Comparison of ENCODE assay signal across 9 cellular contexts in genomic region chr19:12838893-12839656, GRCh38. TPM values are rescaled to one million over a fixed set of nuclear protein-coding genes. Genes with fewer than 3 reads are reported as not detected.
DNase-seq lines count a peak whose midpoint lies in the region; ATAC-seq, FAIRE-seq and TF ChIP-seq lines count a peak whose summit lies in the region.
"Had no signal": no experiment of that assay in that cellular context is flagged by ENCODE, and none has a peak within 500 bp of the region (broad histone marks: within the 10 kb centered on the region; RNA-seq: fewer than 3 reads in every experiment).

No MANE protein-coding gene starts in this region.

- TF ChIP-seq POLR2A in heart left ventricle (IDR thresholded peaks at IDR 0.05) (no peak), endothelial cell of umbilical vein (IDR thresholded peaks at IDR 0.05; ENCODE audit: low read depth, low read length) (no peak)

- CTCF ChIA-PET in endothelial cell of umbilical vein (lab: Charles Lee) = interaction anchor here (0.8 kb wide), 1 partner anchor 62 kb away, joined by 3 read pairs; no protein-coding TSS in a partner anchor

- H3K4me2 ChIP-seq in endothelial cell of umbilical vein (ENCODE audit: insufficient read depth, low read length) = no peak overlapping the region

- dilution Hi-C loops in endothelial cell of umbilical vein (cut with MboI; ENCODE audit: extremely low pct_ligation_motif_present, low sequenced_read_pairs) = no loop called here

- intact Hi-C loops in heart left ventricle (cut with DNase I) = no loop called here
- intact Hi-C loops in endothelial cell of umbilical vein (cut with micrococcal nuclease) = loop anchor here (2.0 kb wide), 1 partner anchor 64 kb away; the partner anchor contains the start of gene HOOK2

- H3K9ac ChIP-seq in endothelial cell of umbilical vein (replicated peaks; ENCODE audit: extremely low read depth, insufficient read depth, low read length) = no peak overlapping the region

- 15 to 20% (median 16%) methylated on average over 15 to 19 of the region's 19 CpGs for WGBS in heart left ventricle, 4 donors
- WGBS in thymus = 19% methylated on average over 19 of the region's 19 CpGs

- H3K9me3 ChIP-seq in cardiac muscle cell (ENCODE audit: low read depth) (no peaks in the 10 kb centered on the region), heart left ventricle (no peaks in the 10 kb centered on the region), endothelial cell of umbilical vein (replicated peaks; ENCODE audit: control insufficient read depth, insufficient read depth, low read length) (no peaks in the 10 kb centered on the region), thymus (ENCODE audit: control insufficient read depth) (peaks cover 2% of the 10 kb centered on the region)

- H3K27me3 ChIP-seq in cardiac muscle cell = peaks cover 36% of the 10 kb centered on the region
- peaks cover 42 to 99% (median 95%) of the 10 kb centered on the region in 9 donors for H3K27me3 ChIP-seq in heart left ventricle
- peaks cover 54 to 62% of the 10 kb centered on the region in 2 experiments for H3K27me3 ChIP-seq in endothelial cell of umbilical vein (ENCODE audit: control insufficient read depth in 2 of 2, insufficient read depth in 2 of 2, low read length in 2 of 2)
- peaks cover 72% of the 10 kb centered on the region for H3K27me3 ChIP-seq in thymus (ENCODE audit: control insufficient read depth, insufficient read depth)

- no peak for FAIRE-seq in endothelial cell of umbilical vein (lab: Jason Lieb, UNC)

- POLR2A ChIA-PET in endothelial cell of umbilical vein (lab: Charles Lee) = no interaction called here

- H2AFZ ChIP-seq in endothelial cell of umbilical vein (ENCODE audit: low read depth, low read length) = no peak overlapping the region

- H3K79me2 ChIP-seq in endothelial cell of umbilical vein (ENCODE audit: control insufficient read depth, insufficient read depth, low read length) = no peaks in the 10 kb centered on the region

- DNase-seq in cardiac muscle cell (ENCODE audit: low read depth in 1 of 2, low spot score in 1 of 2) (no peak), heart left ventricle (no peak), endothelial cell of umbilical vein (ENCODE audit: low read depth, low spot score) (no peak), NCI-H1105 (lab: John Stamatoyannopoulos, UW) (no peak)

- H3K27ac ChIP-seq in cardiac muscle cell (no peak overlapping the region), heart left ventricle (no peak overlapping the region), endothelial cell of umbilical vein (ENCODE audit: insufficient read depth, low read depth, low read length) (no peak overlapping the region), thymus (ENCODE audit: low read depth) (no peak overlapping the region)
- H3K27ac ChIP-seq: epithelial cell of prostate had no signal

- BruUV-seq in endothelial cell of umbilical vein (replicated peaks; lab: Mats Ljungman, UMichigan) = no TSS peak

- H3K9me1 ChIP-seq in endothelial cell of umbilical vein (replicated peaks; ENCODE audit: control insufficient read depth, extremely low read depth, insufficient read depth, low read length) = no peaks in the 10 kb centered on the region

- H3K4me1 ChIP-seq in cardiac muscle cell (ENCODE audit: low read depth) (no peaks in the 10 kb centered on the region), heart left ventricle (peaks cover 0 to 25% (median 8%) of the 10 kb centered on the region in 12 donors), endothelial cell of umbilical vein (ENCODE audit: control insufficient read depth, extremely low read depth, insufficient read depth, low read length) (no peaks in the 10 kb centered on the region), thymus (ENCODE audit: control insufficient read depth, insufficient read depth, low read length) (peaks cover 5% of the 10 kb centered on the region)

- no peaks in the 10 kb centered on the region for H4K20me1 ChIP-seq in endothelial cell of umbilical vein (replicated peaks; ENCODE audit: control insufficient read depth, extremely low read depth, insufficient read depth, low read length)

- ATAC-seq in heart left ventricle (no peak), SK-N-SH treated with all-trans-retinoic acid at 6 μM for 48 hours (no peak), GM21526 (IDR thresholded peaks at IDR 0.05; ENCODE audit: low FRiP score, unreplicated experiment) (no peak), HG03025 (IDR thresholded peaks at IDR 0.05; ENCODE audit: low FRiP score, unreplicated experiment) (no peak)

- no peaks in the 10 kb centered on the region for H3K36me3 ChIP-seq in cardiac muscle cell
- no peaks in the 10 kb centered on the region for H3K36me3 ChIP-seq in heart left ventricle
- H3K36me3 ChIP-seq in endothelial cell of umbilical vein (ENCODE audit: control insufficient read depth in 2 of 2, extremely low read depth in 1 of 2, insufficient read depth in 2 of 2, low read length in 2 of 2) = no peaks in the 10 kb centered on the region
- no peaks in the 10 kb centered on the region for H3K36me3 ChIP-seq in thymus (ENCODE audit: control insufficient read depth, insufficient read depth)

- TF ChIP-seq CTCF in cardiac muscle cell (IDR thresholded peaks at IDR 0.05; ENCODE audit: low read depth, low read length) = no peak
- no peak for TF ChIP-seq CTCF in heart left ventricle (IDR thresholded peaks at IDR 0.05)
- no peak for TF ChIP-seq CTCF in endothelial cell of umbilical vein (IDR thresholded peaks at IDR 0.05; ENCODE audit: extremely low read depth in 1 of 2, insufficient read depth in 1 of 2, low read depth in 1 of 2, low read length in 2 of 2)

- H3K4me3 ChIP-seq in cardiac muscle cell (peak overlapping the region; percentile 75), heart left ventricle (peak overlapping the region in 3 of 12 donors; percentile 8 to 43 (median 42)), endothelial cell of umbilical vein (replicated peaks in 1 of 3; ENCODE audit: insufficient read depth in 1 of 3, low read depth in 1 of 3, low read length in 3 of 3) (no peak overlapping the region), thymus (ENCODE audit: low read length) (peak overlapping the region; percentile 43)

RNA-seq across cellular contexts. Expression of gene MAST1, which starts 0.8 kb away (rescaled TPM):
- total RNA-seq in cardiac muscle cell (3.7 and 7.9 TPM in 2 replicates), heart left ventricle (1 to 10 TPM in 2 of 9 donors, under 1 TPM in 4, not detected in 3; 0.27 to 1.7 (median 0.31) TPM), endothelial cell of umbilical vein (0.13 and 0.69 TPM in 2 replicates)
- polyA plus RNA-seq in cardiac muscle cell (3.9 and 10.9 TPM in 2 replicates), heart left ventricle (under 1 TPM; 0.15 to 0.37 TPM), endothelial cell of umbilical vein (0.16 and 0.46 TPM in 2 replicates), thymus (0.91 TPM)
- 0.18 and 0.45 TPM in 2 replicates for polyA plus RNA-seq in endothelial cell of umbilical vein (2011; cell fraction: cytosol; rRNA removed)
- polyA plus RNA-seq in endothelial cell of umbilical vein (2011; cell fraction: nucleus; rRNA removed) = 0.43 and 0.74 TPM in 2 replicates
- 0.64 and 0.95 TPM in 2 replicates for polyA plus RNA-seq in endothelial cell of umbilical vein (2012)
- polyA minus RNA-seq in endothelial cell of umbilical vein = 0.32 and 0.72 TPM in 2 replicates
- 1.5 TPM for polyA minus RNA-seq in endothelial cell of umbilical vein (2011; cell fraction: cytosol; rRNA and poly(A)+ RNA removed)
- polyA minus RNA-seq in endothelial cell of umbilical vein (2011; cell fraction: nucleus; rRNA and poly(A)+ RNA removed) = 0.48 TPM in 1 of 2 replicates, not detected in the other

RNA-seq across cellular contexts. Expression of gene RTBDN, which starts 4.7 kb away (rescaled TPM):
- not detected in 2 replicates for total RNA-seq in cardiac muscle cell
- 0.81 TPM in 1 of 2 replicates, not detected in the other for polyA plus RNA-seq in cardiac muscle cell
- not detected for total RNA-seq in heart left ventricle
- not detected for polyA plus RNA-seq in heart left ventricle
- not detected in 2 replicates for total RNA-seq in endothelial cell of umbilical vein
- polyA plus RNA-seq in endothelial cell of umbilical vein = not detected in 2 replicates
- polyA plus RNA-seq in endothelial cell of umbilical vein (2011; cell fraction: cytosol; rRNA removed) = not detected in 2 replicates
- polyA plus RNA-seq in endothelial cell of umbilical vein (2011; cell fraction: nucleus; rRNA removed) = not detected in 2 replicates
- polyA plus RNA-seq in endothelial cell of umbilical vein (2012) = not detected in 2 replicates
- not detected in 2 replicates for polyA minus RNA-seq in endothelial cell of umbilical vein
- polyA minus RNA-seq in endothelial cell of umbilical vein (2011; cell fraction: cytosol; rRNA and poly(A)+ RNA removed) = not detected
- polyA minus RNA-seq in endothelial cell of umbilical vein (2011; cell fraction: nucleus; rRNA and poly(A)+ RNA removed) = not detected in 2 replicates
- 1.6 TPM for polyA plus RNA-seq in thymus

RNA-seq across cellular contexts. Expression of gene RNASEH2A, which starts 32.7 kb away (rescaled TPM):
- total RNA-seq in cardiac muscle cell (20.4 and 29.0 TPM in 2 replicates), heart left ventricle (1 to 10 TPM in 8 of 9 donors, under 1 TPM in 1; 0.63 to 7.6 (median 4.0) TPM), endothelial cell of umbilical vein (25.6 and 28.5 TPM in 2 replicates)
- polyA plus RNA-seq in cardiac muscle cell (40.4 and 57.3 TPM in 2 replicates), heart left ventricle (1 to 10 TPM; 1.3 to 8.6 TPM), endothelial cell of umbilical vein (36.7 and 45.4 TPM in 2 replicates), thymus (8.4 TPM)
- 37.3 and 43.6 TPM in 2 replicates for polyA plus RNA-seq in endothelial cell of umbilical vein (2011; cell fraction: cytosol; rRNA removed)
- polyA plus RNA-seq in endothelial cell of umbilical vein (2011; cell fraction: nucleus; rRNA removed) = 20.3 and 27.2 TPM in 2 replicates
- 23.5 and 28.2 TPM in 2 replicates for polyA plus RNA-seq in endothelial cell of umbilical vein (2012)
- polyA minus RNA-seq in endothelial cell of umbilical vein = 33.3 and 34.1 TPM in 2 replicates
- 111 TPM for polyA minus RNA-seq in endothelial cell of umbilical vein (2011; cell fraction: cytosol; rRNA and poly(A)+ RNA removed)
- 5.2 and 5.4 TPM in 2 replicates for polyA minus RNA-seq in endothelial cell of umbilical vein (2011; cell fraction: nucleus; rRNA and poly(A)+ RNA removed)

RNA-seq across cellular contexts. Expression of gene THSD8, which starts 37.2 kb away (rescaled TPM):
- total RNA-seq in cardiac muscle cell (0.63 TPM in 1 of 2 replicates, not detected in the other), heart left ventricle (1 to 10 TPM in 7 of 9 donors, not detected in 2; 1.2 to 6.8 (median 2.2) TPM), endothelial cell of umbilical vein (13.2 and 15.9 TPM in 2 replicates)
- polyA plus RNA-seq in cardiac muscle cell (15.0 and 19.0 TPM in 2 replicates), heart left ventricle (1 to 10 TPM in 1 of 2 donors, under 1 TPM in 1; 0.35 to 3.2 TPM), endothelial cell of umbilical vein (2.6 TPM in 1 of 2 replicates, not detected in the other), thymus (4.1 TPM)
- polyA plus RNA-seq in endothelial cell of umbilical vein (2011; cell fraction: cytosol; rRNA removed) = 2.1 and 3.7 TPM in 2 replicates
- polyA plus RNA-seq in endothelial cell of umbilical vein (2011; cell fraction: nucleus; rRNA removed) = 1.5 and 2.3 TPM in 2 replicates
- 9.7 and 11.2 TPM in 2 replicates for polyA plus RNA-seq in endothelial cell of umbilical vein (2012)
- not detected in 2 replicates for polyA minus RNA-seq in endothelial cell of umbilical vein
- not detected for polyA minus RNA-seq in endothelial cell of umbilical vein (2011; cell fraction: cytosol; rRNA and poly(A)+ RNA removed)
- polyA minus RNA-seq in endothelial cell of umbilical vein (2011; cell fraction: nucleus; rRNA and poly(A)+ RNA removed) = not detected in 2 replicates

RNA-seq across cellular contexts. Expression of gene PRDX2, which starts 37.5 kb away (rescaled TPM):
- total RNA-seq in cardiac muscle cell (1,316 and 1,694 TPM in 2 replicates), heart left ventricle (1,000 to 10,000 TPM in 2 of 9 donors, 100 to 1,000 TPM in 7; 435 to 1,432 (median 684) TPM), endothelial cell of umbilical vein (247 and 255 TPM in 2 replicates)
- polyA plus RNA-seq in cardiac muscle cell (1,469 and 1,719 TPM in 2 replicates), heart left ventricle (100 to 1,000 TPM; 544 to 645 TPM), endothelial cell of umbilical vein (490 and 492 TPM in 2 replicates), thymus (113 TPM)
- 437 and 438 TPM in 2 replicates for polyA plus RNA-seq in endothelial cell of umbilical vein (2011; cell fraction: cytosol; rRNA removed)
- 163 and 200 TPM in 2 replicates for polyA plus RNA-seq in endothelial cell of umbilical vein (2011; cell fraction: nucleus; rRNA removed)
- 389 and 460 TPM in 2 replicates for polyA plus RNA-seq in endothelial cell of umbilical vein (2012)
- 168 and 191 TPM in 2 replicates for polyA minus RNA-seq in endothelial cell of umbilical vein
- polyA minus RNA-seq in endothelial cell of umbilical vein (2011; cell fraction: cytosol; rRNA and poly(A)+ RNA removed) = 491 TPM
- 32.8 and 38.3 TPM in 2 replicates for polyA minus RNA-seq in endothelial cell of umbilical vein (2011; cell fraction: nucleus; rRNA and poly(A)+ RNA removed)

Comparison
In these comparisons a context has a peak if more than half of its experiments do, and no peak if none do; other contexts are left out.
1. H3K4me3 ChIP-seq: peak in cardiac muscle cell (single experiment) and thymus (single experiment); none in endothelial cell of umbilical vein (0 of 3).